Comparison of ENCODE assay signal across 8 cellular contexts in the genomic region with DNA sequence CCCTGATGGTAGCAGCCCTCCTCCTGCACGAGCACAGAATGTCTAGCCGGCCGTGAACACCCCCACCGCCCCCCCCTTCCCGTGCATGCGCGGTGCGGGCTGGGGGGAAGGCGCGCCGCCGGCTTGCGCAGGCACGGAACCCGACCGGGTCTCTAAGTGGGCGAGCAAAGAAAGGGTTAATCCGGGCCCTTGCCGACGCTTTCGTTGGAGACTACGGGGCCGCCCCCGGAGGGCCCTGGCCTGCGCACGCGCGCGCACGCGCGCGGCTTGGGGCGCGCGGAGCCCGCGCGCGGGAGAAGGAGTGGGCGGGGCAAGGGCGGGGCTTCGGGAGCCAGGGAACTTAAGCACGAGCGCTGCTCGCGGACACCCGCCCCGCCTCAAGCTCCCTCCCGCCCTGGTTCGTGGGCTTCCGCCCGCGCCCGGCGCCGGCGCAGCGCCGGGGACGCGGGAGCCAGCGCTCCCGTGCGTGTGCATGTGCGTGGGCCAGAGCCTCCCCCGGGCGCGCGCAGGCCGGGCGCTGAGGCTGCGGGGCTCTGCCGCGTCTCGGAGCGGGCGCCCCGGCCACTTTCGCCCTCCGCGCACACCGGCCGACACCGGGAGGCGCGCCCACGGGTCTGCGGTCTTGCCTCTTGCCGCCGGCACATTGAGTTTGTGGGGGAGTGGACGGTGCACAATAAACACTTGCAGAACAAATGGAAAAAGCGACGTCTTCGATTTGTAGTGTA. TPM values are rescaled to one million over a fixed set of nuclear protein-coding genes. Genes with fewer than 3 reads are reported as not detected.
DNase-seq lines count a peak whose midpoint lies in the region; ATAC-seq lines count a peak whose summit lies in the region.

No MANE protein-coding gene starts in this region.

- peaks cover 0 to 3% of the 10 kb centered on the region in 2 donors for H3K27me3 Mint-ChIP-seq in CD4-positive, alpha-beta memory T cell

- peak; percentile 61 for ATAC-seq in GM19455 (IDR thresholded peaks at IDR 0.05; ENCODE audit: unreplicated experiment)

- no peaks in the 10 kb centered on the region for H3K9me3 ChIP-seq in CD4-positive, alpha-beta memory T cell (ENCODE audit: control insufficient read depth in 1 of 2, low read length in 2 of 2)

- peaks cover 0 to 4% (median 0%) of the 10 kb centered on the region in 8 donors for H3K9me3 Mint-ChIP-seq in CD4-positive, alpha-beta memory T cell

- intact Hi-C loops in CD4-positive, alpha-beta memory T cell (cut with micrococcal nuclease), result loop anchor here (1.0 to 2.0 kb wide), 3 partner anchors 13 to 1847 kb away; no protein-coding TSS in a partner anchor

- H3K36me3 Mint-ChIP-seq in CD4-positive, alpha-beta memory T cell, result peaks cover 8 to 28% of the 10 kb centered on the region in 2 donors

- peak; percentile 94 to 96 (median 95) for DNase-seq in CD4-positive, alpha-beta memory T cell
- peak; percentile 87 for DNase-seq in HK-2 (ENCODE audit: unreplicated experiment)
- DNase-seq in NCI-H82 treated with DMSO at 0.1 percent for 48 hours (lab: John Stamatoyannopoulos, UW; ENCODE audit: unreplicated experiment), result peak; percentile 90
- DNase-seq in activated CD8-positive, alpha-beta memory T cell treated with anti-CD3 and anti-CD28 coated beads for 1 hour (ENCODE audit: extremely low read depth in 1 of 2, low read depth in 1 of 2), result peak; percentile 84 to 96
- DNase-seq in effector CD8-positive, alpha-beta T cell (lab: John Stamatoyannopoulos, UW), result peak; percentile 93
- peak; percentile 93 for DNase-seq in medulla oblongata (ENCODE audit: extremely low spot score)
- peak; percentile 89 to 94 (median 90) for DNase-seq in stimulated activated CD4-positive, alpha-beta T cell treated with anti-CD3 and anti-CD28 coated beads, TNF-alpha, amount 100 ng/mL, for 48 hours (ENCODE audit: low read depth in 3 of 3)

- CTCF ChIA-PET in CD4-positive, alpha-beta memory T cell (lab: Charles Lee; ENCODE audit: partially characterized antibody), result interaction anchor here (1.5 to 4.8 kb wide), 2 partner anchors 10 to 58 kb away, joined by 6 to 47 read pairs; no protein-coding TSS in a partner anchor

- POLR2A ChIA-PET in CD4-positive, alpha-beta memory T cell (lab: Charles Lee; ENCODE audit: partially characterized antibody), result interaction anchor here (0.9 to 9.2 kb wide), 8 partner anchors 9 to 161 kb away, joined by 3 to 356 read pairs (median 30); no protein-coding TSS in a partner anchor

- no peaks in the 10 kb centered on the region for H3K27me3 ChIP-seq in CD4-positive, alpha-beta memory T cell (ENCODE audit: insufficient read depth, low read length)

- H3K4me1 ChIP-seq in CD4-positive, alpha-beta memory T cell (ENCODE audit: insufficient read depth, low read length), result peaks cover 28% of the 10 kb centered on the region

- H3K27ac ChIP-seq in CD4-positive, alpha-beta memory T cell (ENCODE audit: low read depth, low read length), result peak overlapping the region; percentile 84

- peak overlapping the region; percentile 69 to 77 for H3K4me3 ChIP-seq in CD4-positive, alpha-beta memory T cell (ENCODE audit: low read length in 2 of 2)

- peaks cover 18 to 49% (median 36%) of the 10 kb centered on the region in 4 donors for H3K4me1 Mint-ChIP-seq in CD4-positive, alpha-beta memory T cell

- H3K27ac Mint-ChIP-seq in CD4-positive, alpha-beta memory T cell, result peak overlapping the region; percentile 89 to 99 (median 97)

- peaks cover 11% of the 10 kb centered on the region for H3K36me3 ChIP-seq in CD4-positive, alpha-beta memory T cell (ENCODE audit: insufficient read depth, low read length)

- peak overlapping the region; percentile 89 to 98 (median 96) for H3K4me3 Mint-ChIP-seq in CD4-positive, alpha-beta memory T cell

RNA-seq across cellular contexts. Expression of gene ZBTB14, which starts 0.6 kb away (rescaled TPM):
- total RNA-seq in CD4-positive, alpha-beta memory T cell, result 10 to 100 TPM; 47.9 to 51.2 TPM
- 10 to 100 TPM; 16.5 to 16.8 TPM for polyA plus RNA-seq in CD4-positive, alpha-beta memory T cell

Comparison
In these comparisons a context has a peak if more than half of its experiments do, and no peak if none do; other contexts are left out.
1. Peak in every context shown above with its lines: DNase-seq, ATAC-seq, H3K4me3 ChIP-seq and H3K27ac ChIP-seq.